ENCODE assay signal across 1 cellular context in genomic region chr20:57409672-57410397, GRCh38.
TF ChIP-seq lines count a peak whose summit lies in the region.

No MANE protein-coding gene starts in this region.

TF ChIP-seq in IMR-90, 13 proteins besides CTCF, POLR2A, EP300 and RAD21:
- no peak for TF ChIP-seq RFX5 (IDR thresholded peaks at IDR 0.05; ENCODE audit: low read depth, low read length)
- TF ChIP-seq MAZ (IDR thresholded peaks at IDR 0.05; ENCODE audit: borderline replicate concordance, low read depth, low read length), result no peak
- TF ChIP-seq MAFK (IDR thresholded peaks at IDR 0.05; ENCODE audit: low read depth, low read length), result no peak
- TF ChIP-seq USF2 (IDR thresholded peaks at IDR 0.05; ENCODE audit: low read depth, low read length), result no peak
- TF ChIP-seq RCOR1 (IDR thresholded peaks at IDR 0.05; ENCODE audit: insufficient replicate concordance, low read length), result no peak
- TF ChIP-seq FOS (IDR thresholded peaks at IDR 0.05; ENCODE audit: low read depth, low read length), result no peak
